Comparison of ENCODE assay signal across 23 cellular contexts in the genomic region with DNA sequence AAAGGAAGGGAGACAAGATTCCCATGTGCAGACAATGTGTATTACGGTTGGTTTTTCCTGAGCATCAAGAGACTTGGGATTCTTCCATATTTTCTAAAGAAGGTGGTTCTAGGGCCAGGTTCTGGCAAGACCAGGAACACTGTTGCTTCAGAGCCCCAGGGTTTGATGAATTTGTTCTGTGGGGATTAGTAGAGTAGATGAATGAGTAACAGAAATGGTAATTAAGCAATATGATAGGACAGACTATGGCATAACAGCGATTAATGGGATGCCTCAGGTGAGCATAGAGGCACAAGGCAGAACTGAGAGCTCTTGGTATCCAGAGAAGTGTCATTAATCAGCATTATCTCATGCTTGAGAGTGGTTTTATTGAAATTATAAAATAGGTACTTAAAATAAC.
"Had no signal": no experiment of that assay in that cellular context is flagged by ENCODE, and none has a peak within 500 bp of the region (broad histone marks: within the 10 kb centered on the region; RNA-seq: fewer than 3 reads in every experiment).

No MANE protein-coding gene starts in this region.

- H3K9me3 ChIP-seq: gastrocnemius medialis, left ventricle myocardium inferior, mucosa of descending colon, right lobe of liver, thoracic aorta, uterus had no signal

- DNase-seq: activated CD4-positive, alpha-beta memory T cell treated with anti-CD3 and anti-CD28 coated beads for 36 hours; activated CD4-positive, alpha-beta T cell treated with anti-CD3 and anti-CD28 coated beads for 4 hours; activated CD8-positive, alpha-beta memory T cell treated with anti-CD3 and anti-CD28 coated beads, Interleukin-2, amount 50 U/mL, for 48 hours; activated gamma-delta T cell; activated naive CD4-positive, alpha-beta T cell treated with anti-CD3 and anti-CD28 coated beads, Interleukin-2, amount 10 ng/mL, durations not matched to agents 7 days and 5 days; activated naive CD8-positive, alpha-beta T cell treated with anti-CD3 and anti-CD28 coated beads, Interleukin-2, amount 10 ng/mL, durations not matched to agents 7 days and 5 days; activated T-cell treated with anti-CD3 and anti-CD28 coated beads, Interleukin-2, amount 50 U/mL, for 24 hours; amniotic stem cell; brain microvascular endothelial cell; central memory CD4-positive, alpha-beta T cell; gastrocnemius medialis; glutamatergic neuron; left ventricle myocardium inferior; mucosa of descending colon; right lobe of liver; stimulated activated CD4-positive, alpha-beta T cell treated with anti-CD3 and anti-CD28 coated beads, Interleukin-12 subunit alpha, Interleukin-12 subunit beta, amount 100 ng/mL, for 4 hours; stimulated activated CD4-positive, alpha-beta T cell treated with anti-CD3 and anti-CD28 coated beads, Interleukin-4, amount 100 ng/mL, for 1 hour; T-helper 9 cell; uterus had no signal

- H3K27me3 ChIP-seq: brain microvascular endothelial cell, gastrocnemius medialis, right lobe of liver, uterus had no signal

- H3K27ac ChIP-seq: brain microvascular endothelial cell, gastrocnemius medialis, left ventricle myocardium inferior, right lobe of liver, skin epidermis, thoracic aorta, uterus, VCaP had no signal

- ATAC-seq: gastrocnemius medialis, mucosa of descending colon, right lobe of liver had no signal

- H3K36me3 ChIP-seq: brain microvascular endothelial cell, gastrocnemius medialis, left ventricle myocardium inferior, right lobe of liver, thoracic aorta, uterus had no signal

- H3K4me1 ChIP-seq: gastrocnemius medialis, left ventricle myocardium inferior, right lobe of liver, uterus had no signal

- H3K4me3 ChIP-seq: gastrocnemius medialis, left ventricle myocardium inferior, lung, mucosa of descending colon, right lobe of liver, skin epidermis, thoracic aorta, uterus had no signal
